In genomic region chr1:241622708-241623107, GRCh38 we compare ENCODE assay signal across 1 cellular context.
TF ChIP-seq lines count a peak whose summit lies in the region.

No MANE protein-coding gene starts in this region.

TF ChIP-seq in HepG2, 621 proteins besides CTCF, POLR2A, EP300 and RAD21:
- TF ChIP-seq ZNF597 (CRISPR knock-in tag; IDR thresholded peaks at IDR 0.05), result no peak
- no peak for TF ChIP-seq E2F2 (CRISPR knock-in tag; IDR thresholded peaks at IDR 0.05; ENCODE audit: borderline replicate concordance)
- TF ChIP-seq SNAPC4 (CRISPR knock-in tag; IDR thresholded peaks at IDR 0.05), result no peak
